ENCODE assay signal across 18 cellular contexts in genomic region chr11:103631841-103632240, GRCh38.
DNase-seq lines count a peak whose midpoint lies in the region; ATAC-seq and TF ChIP-seq lines count a peak whose summit lies in the region.
"Had no signal": no experiment of that assay in that cellular context is flagged by ENCODE, and none has a peak within 500 bp of the region (broad histone marks: within the 10 kb centered on the region; RNA-seq: fewer than 3 reads in every experiment).

No MANE protein-coding gene starts in this region.

- H3K36me3 Mint-ChIP-seq in nephron progenitor cell (ENCODE audit: low read depth), result no peaks in the 10 kb centered on the region
- H3K36me3 Mint-ChIP-seq: CD4-positive, CD25-positive, alpha-beta regulatory T cell had no signal

- no peak for ATAC-seq in SK-N-SH treated with all-trans-retinoic acid at 6 μM for 48 hours

- no peaks in the 10 kb centered on the region for H3K27me3 Mint-ChIP-seq in nephron progenitor cell (ENCODE audit: low read depth, poor library complexity)
- H3K27me3 Mint-ChIP-seq: CD4-positive, CD25-positive, alpha-beta regulatory T cell had no signal

- no peak overlapping the region for H3K4me3 Mint-ChIP-seq in nephron progenitor cell
- H3K4me3 Mint-ChIP-seq: CD4-positive, CD25-positive, alpha-beta regulatory T cell; T-helper 1 cell treated with Interleukin-12 subunit alpha and Interleukin-12 subunit beta and Interleukin-4 antibody, amounts not matched to agents 30 μg/mL and 1 μg/mL, for 36 hours had no signal

- DNase-seq in EH (ENCODE audit: low read depth) (peak; percentile 67), HT1080 (ENCODE audit: low read depth) (peak; percentile 21), lung microvascular endothelial cell (ENCODE audit: low read depth in 2 of 2) (peak; percentile 77 to 82), nephron progenitor cell (no peak), NCI-H526 treated with DMSO at 0.1 percent for 48 hours (lab: John Stamatoyannopoulos, UW) (no peak), NCI-H748 treated with DMSO at 0.1 percent for 48 hours (lab: John Stamatoyannopoulos, UW) (no peak), C1 segment of cervical spinal cord (lab: John Stamatoyannopoulos, UW) (no peak)
- DNase-seq: ACHN; Caco-2; CD4-positive, CD25-positive, alpha-beta regulatory T cell; DMS153; NCI-H1436; NCI-H2029 treated with DMSO at 0.1 percent for 48 hours; NCI-H2171 treated with DMSO at 0.1 percent for 48 hours; NCI-H510A treated with DMSO at 0.1 percent for 48 hours; SHP77 had no signal

- H3K9me3 Mint-ChIP-seq in nephron progenitor cell, result peaks cover 5% of the 10 kb centered on the region
- H3K9me3 Mint-ChIP-seq: T-helper 1 cell treated with Interleukin-12 subunit alpha and Interleukin-12 subunit beta and Interleukin-4 antibody, amounts not matched to agents 30 μg/mL and 1 μg/mL, for 36 hours had no signal

- H3K4me1 Mint-ChIP-seq in nephron progenitor cell, result no peaks in the 10 kb centered on the region
- H3K4me1 Mint-ChIP-seq: CD4-positive, CD25-positive, alpha-beta regulatory T cell had no signal

- no peak overlapping the region for H3K27ac Mint-ChIP-seq in nephron progenitor cell
- H3K27ac Mint-ChIP-seq: CD4-positive, CD25-positive, alpha-beta regulatory T cell; T-helper 1 cell treated with Interleukin-12 subunit alpha and Interleukin-12 subunit beta and Interleukin-4 antibody, amounts not matched to agents 30 μg/mL and 1 μg/mL, for 36 hours had no signal

- TF ChIP-seq CTCF in nephron progenitor cell (IDR thresholded peaks at IDR 0.05), result no peak

TF ChIP-seq in SK-N-SH treated with all-trans-retinoic acid at 6 μM for 48 hours, 23 proteins besides CTCF, POLR2A, EP300 and RAD21:
- TF ChIP-seq ZNF70 (CRISPR knock-in tag; IDR thresholded peaks at IDR 0.05) (no peak), ISL1 (CRISPR knock-in tag; IDR thresholded peaks at IDR 0.05) (peak; percentile 57; the same call in 1 of the 2 replicates)

Comparison
In these comparisons a context has a peak if more than half of its experiments do, and no peak if none do; other contexts are left out.
1. DNase-seq: peak in EH (single experiment), HT1080 (single experiment) and lung microvascular endothelial cell (2 of 2); none in nephron progenitor cell (single experiment), NCI-H526 treated with DMSO at 0.1 percent for 48 hours (single experiment), NCI-H748 treated with DMSO at 0.1 percent for 48 hours (single experiment) and C1 segment of cervical spinal cord (0 of 14).